Comparison of ENCODE assay signal across 26 cellular contexts in genomic region chr11:83223457-83223856, GRCh38.
"Had no signal": no experiment of that assay in that cellular context is flagged by ENCODE, and none has a peak within 500 bp of the region (broad histone marks: within the 10 kb centered on the region; RNA-seq: fewer than 3 reads in every experiment).

No MANE protein-coding gene starts in this region.

- H3K36me3 ChIP-seq: esophagus muscularis mucosa, heart left ventricle, left ventricle myocardium inferior, lower lobe of right lung had no signal

- H3K4me2 ChIP-seq: hepatocyte had no signal

- H3K4me1 Mint-ChIP-seq: immature natural killer cell, mesothelial cell of epicardium, naive B cell had no signal

- H3K4me3 Mint-ChIP-seq: immature natural killer cell, mesothelial cell of epicardium, naive B cell had no signal

- H3K4me3 ChIP-seq: coronary artery, dorsolateral prefrontal cortex, esophagus muscularis mucosa, gastroesophageal sphincter, heart left ventricle, hepatocyte, left ventricle myocardium inferior, lower lobe of right lung, mucosa of descending colon had no signal

- DNase-seq: dermis blood vessel endothelial cell; dorsolateral prefrontal cortex; effector CD4-positive, alpha-beta T cell; effector memory CD4-positive, alpha-beta T cell; foreskin keratinocyte; heart left ventricle; hypothalamus; immature natural killer cell; islet precursor cell; kidney; kidney glomerular epithelial cell; left colon; left ventricle myocardium inferior; lower lobe of right lung; mesenchymal stem cell; mucosa of descending colon; naive B cell had no signal

- FAIRE-seq: colon, endothelial cell of umbilical vein, frontal cortex, kidney had no signal

- H3K4me1 ChIP-seq: esophagus muscularis mucosa, foreskin keratinocyte, gastroesophageal sphincter, heart left ventricle, left ventricle myocardium inferior, lower lobe of right lung had no signal

- H3K27ac ChIP-seq: coronary artery, dorsolateral prefrontal cortex, esophagus muscularis mucosa, foreskin keratinocyte, gastroesophageal sphincter, heart left ventricle, hepatocyte, left ventricle myocardium inferior, lower lobe of right lung had no signal

- ATAC-seq: foreskin keratinocyte, gastroesophageal sphincter, heart left ventricle, left colon, left lobe of liver, lower lobe of right lung, mucosa of descending colon had no signal

- H3K9me3 ChIP-seq: esophagus muscularis mucosa, gastroesophageal sphincter, heart left ventricle, left ventricle myocardium inferior, lower lobe of right lung, mucosa of descending colon had no signal

- H3K79me2 ChIP-seq: hepatocyte had no signal

- H3K9me3 Mint-ChIP-seq: immature natural killer cell, mesothelial cell of epicardium, naive B cell had no signal

- H3K27ac Mint-ChIP-seq: immature natural killer cell, mesothelial cell of epicardium, naive B cell had no signal

- H3K27me3 ChIP-seq: dorsolateral prefrontal cortex, esophagus muscularis mucosa, foreskin keratinocyte, gastroesophageal sphincter, heart left ventricle, hepatocyte had no signal

- H3K36me3 Mint-ChIP-seq: mesothelial cell of epicardium, naive B cell had no signal

- H2AFZ ChIP-seq: hepatocyte had no signal
